In the genomic region with DNA sequence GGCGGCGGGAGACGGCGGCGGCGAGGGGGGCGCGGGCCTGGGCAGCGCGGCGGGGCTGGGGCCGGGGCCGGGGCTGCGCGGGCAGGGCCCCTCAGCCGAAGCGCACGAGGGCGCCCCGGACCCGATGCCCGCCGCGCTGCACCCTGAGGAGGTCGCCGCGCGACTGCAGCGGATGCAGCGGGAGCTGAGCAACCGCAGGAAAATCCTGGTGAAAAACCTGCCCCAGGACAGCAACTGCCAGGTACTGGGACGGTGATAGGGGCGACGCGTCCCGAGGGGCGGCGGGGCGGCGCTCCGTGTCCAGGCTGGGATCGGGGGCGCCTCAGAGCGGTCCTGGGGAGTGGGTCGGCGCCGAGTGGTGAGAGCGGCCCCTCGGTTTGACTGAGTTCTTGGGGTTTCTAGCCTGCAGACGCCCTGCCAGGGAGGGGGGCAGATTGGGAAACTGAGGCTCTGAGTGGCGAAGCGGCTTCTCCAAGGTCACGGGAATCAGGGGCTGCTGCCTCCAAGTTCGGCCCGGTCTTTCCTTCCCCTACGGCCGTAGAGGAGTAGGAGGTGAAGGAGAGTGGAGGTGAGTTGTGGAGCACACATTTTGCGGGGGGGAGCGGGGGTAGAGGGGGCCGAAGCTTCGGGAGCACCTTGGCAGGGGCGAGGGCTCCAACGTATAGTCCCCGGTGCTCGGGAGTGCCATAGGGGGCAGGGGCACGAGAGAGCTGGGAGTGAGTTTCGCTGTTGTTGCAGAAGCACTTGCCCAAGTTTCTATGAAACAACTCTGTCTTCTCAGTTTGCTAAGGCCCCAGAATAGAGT, we compare ENCODE assay signal across 8 cellular contexts. TPM values are rescaled to one million over a fixed set of nuclear protein-coding genes. Genes with fewer than 3 reads are reported as not detected.
DNase-seq lines count a peak whose midpoint lies in the region; ATAC-seq and TF ChIP-seq lines count a peak whose summit lies in the region.

No MANE protein-coding gene starts in this region.

- H3K4me1 ChIP-seq in spleen: peaks cover 0 to 48% (median 30%) of the 10 kb centered on the region in 6 donors

- DNase-seq in activated CD4-positive, alpha-beta T cell treated with anti-CD3 and anti-CD28 coated beads for 36 hours: peak; percentile 31
- DNase-seq in activated CD4-positive, alpha-beta T cell treated with anti-CD3 and anti-CD28 coated beads for 1 hour: no peak
- DNase-seq in central memory CD4-positive, alpha-beta T cell: peak; percentile 3
- peak; percentile 57 for DNase-seq in islet precursor cell
- DNase-seq in spleen: peak; percentile 80

- peak overlapping the region; percentile 70 for H3K27ac Mint-ChIP-seq in activated CD4-positive, alpha-beta T cell treated with anti-CD3 and anti-CD28 coated beads for 36 hours
- H3K27ac Mint-ChIP-seq in T-helper 1 cell treated with Interleukin-12 subunit alpha and Interleukin-12 subunit beta and Interleukin-4 antibody, amounts not matched to agents 30 μg/mL and 1 μg/mL, for 36 hours: no peak overlapping the region

- H3K27me3 Mint-ChIP-seq in activated CD4-positive, alpha-beta T cell treated with anti-CD3 and anti-CD28 coated beads for 36 hours: peaks cover 5% of the 10 kb centered on the region
- peaks cover 35% of the 10 kb centered on the region for H3K27me3 Mint-ChIP-seq in T-helper 1 cell treated with Interleukin-12 subunit alpha and Interleukin-12 subunit beta and Interleukin-4 antibody, amounts not matched to agents 30 μg/mL and 1 μg/mL, for 36 hours (ENCODE audit: low read depth)

- H3K9me3 Mint-ChIP-seq in activated CD4-positive, alpha-beta T cell treated with anti-CD3 and anti-CD28 coated beads for 36 hours (ENCODE audit: low read depth): no peaks in the 10 kb centered on the region
- no peaks in the 10 kb centered on the region for H3K9me3 Mint-ChIP-seq in T-helper 1 cell treated with Interleukin-12 subunit alpha and Interleukin-12 subunit beta and Interleukin-4 antibody, amounts not matched to agents 30 μg/mL and 1 μg/mL, for 36 hours

- H3K4me3 ChIP-seq in spleen: peak overlapping the region; percentile 53 to 77 (median 71)

- no peaks in the 10 kb centered on the region for H3K9me3 ChIP-seq in spleen

- 1% methylated on average over 29 to 67 of the region's 67 CpGs for WGBS in spleen, 5 donors

- POLR2A ChIA-PET in activated CD4-positive, alpha-beta T cell treated with anti-CD3 and anti-CD28 coated beads for 36 hours (lab: Charles Lee): no interaction called here

- no peak for TF ChIP-seq POLR2A in spleen (IDR thresholded peaks at IDR 0.05)

- H3K36me3 ChIP-seq in spleen: no peaks in the 10 kb centered on the region

- CTCF ChIA-PET in activated CD4-positive, alpha-beta T cell treated with anti-CD3 and anti-CD28 coated beads for 36 hours (lab: Charles Lee): interaction anchor here (0.8 kb wide), 1 partner anchor 255 kb away, joined by 3 read pairs; no protein-coding TSS in a partner anchor

- peak overlapping the region; percentile 76 for H3K4me3 Mint-ChIP-seq in activated CD4-positive, alpha-beta T cell treated with anti-CD3 and anti-CD28 coated beads for 36 hours
- peak overlapping the region; percentile 73 for H3K4me3 Mint-ChIP-seq in T-helper 1 cell treated with Interleukin-12 subunit alpha and Interleukin-12 subunit beta and Interleukin-4 antibody, amounts not matched to agents 30 μg/mL and 1 μg/mL, for 36 hours

- H3K27me3 ChIP-seq in spleen (replicated peaks in 1 of 7): peaks cover 0 to 4% (median 0%) of the 10 kb centered on the region in 7 donors

- intact Hi-C loops in activated CD4-positive, alpha-beta T cell treated with anti-CD3 and anti-CD28 coated beads for 36 hours (cut with DNase I, micrococcal nuclease): loop anchor here (1.0 to 10.0 kb wide), 4 partner anchors 59 to 319 kb away; a partner anchor contains a TSS
- intact Hi-C loops in spleen (cut with DNase I; ENCODE audit: low total_unique reads): no loop called here

- H3K36me3 Mint-ChIP-seq in activated CD4-positive, alpha-beta T cell treated with anti-CD3 and anti-CD28 coated beads for 36 hours (ENCODE audit: low read depth): no peaks in the 10 kb centered on the region
- H3K36me3 Mint-ChIP-seq in T-helper 1 cell treated with Interleukin-12 subunit alpha and Interleukin-12 subunit beta and Interleukin-4 antibody, amounts not matched to agents 30 μg/mL and 1 μg/mL, for 36 hours (ENCODE audit: low read depth): no peaks in the 10 kb centered on the region

- peaks cover 17% of the 10 kb centered on the region for H3K4me1 Mint-ChIP-seq in activated CD4-positive, alpha-beta T cell treated with anti-CD3 and anti-CD28 coated beads for 36 hours
- peaks cover 6% of the 10 kb centered on the region for H3K4me1 Mint-ChIP-seq in T-helper 1 cell treated with Interleukin-12 subunit alpha and Interleukin-12 subunit beta and Interleukin-4 antibody, amounts not matched to agents 30 μg/mL and 1 μg/mL, for 36 hours (ENCODE audit: low read depth)

- ATAC-seq in activated CD4-positive, alpha-beta T cell treated with anti-CD3 and anti-CD28 coated beads for 36 hours: peak; percentile 44
- ATAC-seq in HG03354 (IDR thresholded peaks at IDR 0.05; ENCODE audit: poor library complexity, severe bottlenecking, unreplicated experiment) (peak; percentile 35), GM18861 (IDR thresholded peaks at IDR 0.05; ENCODE audit: unreplicated experiment) (no peak)

- TF ChIP-seq CTCF in spleen (IDR thresholded peaks at IDR 0.05 in 8 of 11, conservative IDR thresholded peaks at IDR 0.05 in 3 of 11): no peak

- peak overlapping the region; percentile 23 to 86 (median 77) for H3K27ac ChIP-seq in spleen

RNA-seq across cellular contexts. Expression of a gene that starts 0.5 kb away (rescaled TPM):
- 1 to 10 TPM; 3.2 to 3.6 TPM for total RNA-seq in activated CD4-positive, alpha-beta T cell treated with anti-CD3 and anti-CD28 coated beads for 36 hours
- total RNA-seq in spleen: 10 to 100 TPM in 2 of 7 donors, 1 to 10 TPM in 5; 6.7 to 14.1 (median 9.1) TPM
- polyA plus RNA-seq in spleen: 1 to 10 TPM; 1.8 to 5.4 (median 2.0) TPM
